ENCODE assay signal across 20 cellular contexts in genomic region chr1:92479587-92479986, GRCh38. TPM values are rescaled to one million over a fixed set of nuclear protein-coding genes. Genes with fewer than 3 reads are reported as not detected.
DNase-seq lines count a peak whose midpoint lies in the region; ATAC-seq and TF ChIP-seq lines count a peak whose summit lies in the region.
"Had no signal": no experiment of that assay in that cellular context is flagged by ENCODE, and none has a peak within 500 bp of the region (broad histone marks: within the 10 kb centered on the region; RNA-seq: fewer than 3 reads in every experiment).

No MANE protein-coding gene starts in this region.

- peak overlapping the region; percentile 94 for H3K27ac Mint-ChIP-seq in T-helper 1 cell treated with Interleukin-12 subunit alpha and Interleukin-12 subunit beta and Interleukin-4 antibody, amounts not matched to agents 30 μg/mL and 1 μg/mL, for 36 hours
- H3K27ac Mint-ChIP-seq in activated naive CD8-positive, alpha-beta T cell treated with anti-CD3 and anti-CD28 coated beads for 36 hours = peak overlapping the region; percentile 73
- H3K27ac Mint-ChIP-seq in nephron = no peak overlapping the region

- peak overlapping the region; percentile 15; the same call in 1 of the 2 replicates for H3K23ac ChIP-seq in IMR-90 (ENCODE audit: low read depth, low read length)

- H3K36me3 ChIP-seq in IMR-90 (ENCODE audit: control insufficient read depth, insufficient read depth, low read length) (no peaks in the 10 kb centered on the region), left ventricle myocardium inferior (no peaks in the 10 kb centered on the region)
- H3K36me3 ChIP-seq: BE2C, MG63, tibial artery had no signal

- H3K9me3 ChIP-seq in IMR-90 (ENCODE audit: control insufficient read depth, insufficient read depth, low read length) = peaks cover 15% of the 10 kb centered on the region; the same call in 1 of the 2 replicates
- no peaks in the 10 kb centered on the region for H3K9me3 ChIP-seq in left ventricle myocardium inferior (replicated peaks)
- H3K9me3 ChIP-seq: BE2C, MG63, tibial artery had no signal

- no peak for TF ChIP-seq RAD21 in IMR-90 (IDR thresholded peaks at IDR 0.05; ENCODE audit: low read length)

- peaks cover 61% of the 10 kb centered on the region for H3K4me1 Mint-ChIP-seq in T-helper 1 cell treated with Interleukin-12 subunit alpha and Interleukin-12 subunit beta and Interleukin-4 antibody, amounts not matched to agents 30 μg/mL and 1 μg/mL, for 36 hours (ENCODE audit: low read depth)
- peaks cover 61% of the 10 kb centered on the region for H3K4me1 Mint-ChIP-seq in activated naive CD8-positive, alpha-beta T cell treated with anti-CD3 and anti-CD28 coated beads for 36 hours
- peaks cover 38% of the 10 kb centered on the region for H3K4me1 Mint-ChIP-seq in nephron

- H4K5ac ChIP-seq in IMR-90 (ENCODE audit: low read depth, low read length) = no peak overlapping the region

- no peak overlapping the region for H2AK9ac ChIP-seq in IMR-90 (replicated peaks; ENCODE audit: low read depth, low read length, poor library complexity)

- no peak overlapping the region for H2BK120ac ChIP-seq in IMR-90 (ENCODE audit: low read depth, low read length)

- no peak overlapping the region for H4K91ac ChIP-seq in IMR-90 (ENCODE audit: insufficient read depth, low read depth, low read length)

- H3K4ac ChIP-seq in IMR-90 (ENCODE audit: low read depth, low read length) = no peak overlapping the region

- H3K9ac ChIP-seq in IMR-90 (ENCODE audit: low read depth, low read length) = no peak overlapping the region

- CTCF ChIA-PET in IMR-90 (lab: Yijun Ruan, JAX) = no interaction called here

- H3K79me1 ChIP-seq in IMR-90 (ENCODE audit: low read depth in 1 of 2, low read length in 2 of 2) = no peaks in the 10 kb centered on the region

- no peak overlapping the region for H2AK5ac ChIP-seq in IMR-90 (ENCODE audit: low read depth, low read length)

- no peak overlapping the region for H2BK20ac ChIP-seq in IMR-90 (ENCODE audit: low read depth, low read length)

- H2BK15ac ChIP-seq in IMR-90 (ENCODE audit: low read depth, low read length) = no peak overlapping the region

- dilution Hi-C loops in IMR-90 (cut with HindIII; ENCODE audit: low sequenced_read_pairs, unreplicated experiment) = no loop called here

- no peak overlapping the region for H4K8ac ChIP-seq in IMR-90 (ENCODE audit: low read depth in 2 of 2, low read length in 2 of 2)

- no peak overlapping the region for H3K27ac ChIP-seq in IMR-90 (ENCODE audit: insufficient read depth, low read length)
- H3K27ac ChIP-seq in left ventricle myocardium inferior (replicated peaks) = no peak overlapping the region
- H3K27ac ChIP-seq: dorsolateral prefrontal cortex, tibial artery had no signal

- H3K9me1 ChIP-seq in IMR-90 (ENCODE audit: insufficient read depth, low read length) = peaks cover 7% of the 10 kb centered on the region; the same call in 1 of the 2 replicates

- in situ Hi-C loops in IMR-90 (cut with MboI; ENCODE audit: low sequenced_read_pairs) = no loop called here

- WGBS in IMR-90 (ENCODE audit: extremely low coverage in 2 of 2, insufficient read length in 1 of 2), 2 experiments = 55% methylated on average over 2 of the region's 9 CpGs; no CpG with 5 or more reads in 1 of the 2 experiments

- no peak for TF ChIP-seq POLR2A in IMR-90 (IDR thresholded peaks at IDR 0.05; ENCODE audit: low read depth, low read length)

- H3K27me3 Mint-ChIP-seq in T-helper 1 cell treated with Interleukin-12 subunit alpha and Interleukin-12 subunit beta and Interleukin-4 antibody, amounts not matched to agents 30 μg/mL and 1 μg/mL, for 36 hours (ENCODE audit: low read depth) = no peaks in the 10 kb centered on the region
- peaks cover 6% of the 10 kb centered on the region for H3K27me3 Mint-ChIP-seq in activated naive CD8-positive, alpha-beta T cell treated with anti-CD3 and anti-CD28 coated beads for 36 hours
- peaks cover 100% of the 10 kb centered on the region for H3K27me3 Mint-ChIP-seq in nephron (ENCODE audit: low read depth)

- H3K27me3 ChIP-seq in IMR-90 (ENCODE audit: control insufficient read depth, insufficient read depth, low read length) (peaks cover 94% of the 10 kb centered on the region), left ventricle myocardium inferior (ENCODE audit: low read depth) (peaks cover 91% of the 10 kb centered on the region)

- no peaks in the 10 kb centered on the region for H3K9me3 Mint-ChIP-seq in T-helper 1 cell treated with Interleukin-12 subunit alpha and Interleukin-12 subunit beta and Interleukin-4 antibody, amounts not matched to agents 30 μg/mL and 1 μg/mL, for 36 hours
- no peaks in the 10 kb centered on the region for H3K9me3 Mint-ChIP-seq in activated naive CD8-positive, alpha-beta T cell treated with anti-CD3 and anti-CD28 coated beads for 36 hours
- no peaks in the 10 kb centered on the region for H3K9me3 Mint-ChIP-seq in nephron
- H3K9me3 Mint-ChIP-seq: naive B cell had no signal

- H2BK5ac ChIP-seq in IMR-90 (ENCODE audit: low read depth, low read length, poor library complexity, severe bottlenecking) = no peak overlapping the region

- H3K4me3 ChIP-seq in IMR-90 (ENCODE audit: insufficient read depth, low read depth, low read length) (no peak overlapping the region), left ventricle myocardium inferior (no peak overlapping the region)
- H3K4me3 ChIP-seq: MG63, tibial artery had no signal

- ATAC-seq in IMR-90 (ENCODE audit: low read depth) (no peak), left cardiac atrium (no peak)
- ATAC-seq: HepG2 had no signal

- H4K20me1 ChIP-seq in IMR-90 (ENCODE audit: insufficient read depth, low read length) = peaks cover 17% of the 10 kb centered on the region

- H3K18ac ChIP-seq in IMR-90 (ENCODE audit: low read depth, low read length) = no peak overlapping the region

- no peak overlapping the region for H3K14ac ChIP-seq in IMR-90 (replicated peaks; ENCODE audit: low read depth, low read length)

- H3K36me3 Mint-ChIP-seq in T-helper 1 cell treated with Interleukin-12 subunit alpha and Interleukin-12 subunit beta and Interleukin-4 antibody, amounts not matched to agents 30 μg/mL and 1 μg/mL, for 36 hours (ENCODE audit: low read depth) = peaks cover 80% of the 10 kb centered on the region
- H3K36me3 Mint-ChIP-seq in activated naive CD8-positive, alpha-beta T cell treated with anti-CD3 and anti-CD28 coated beads for 36 hours = peaks cover 86% of the 10 kb centered on the region
- H3K36me3 Mint-ChIP-seq in nephron (ENCODE audit: low read depth) = no peaks in the 10 kb centered on the region

- no peak overlapping the region for H3K4me2 ChIP-seq in IMR-90 (ENCODE audit: low read depth, low read length)

- POLR2A ChIA-PET in IMR-90 (lab: Charles Lee; ENCODE audit: unreplicated experiment) = no interaction called here

- peaks cover 5% of the 10 kb centered on the region; the same call in 1 of the 2 replicates for H3K4me1 ChIP-seq in IMR-90 (ENCODE audit: control insufficient read depth, insufficient read depth, low read length)
- peaks cover 44% of the 10 kb centered on the region for H3K4me1 ChIP-seq in left ventricle myocardium inferior
- H3K4me1 ChIP-seq: BE2C had no signal

- TF ChIP-seq CTCF in IMR-90 (conservative IDR thresholded peaks at IDR 0.05; ENCODE audit: low read depth, low read length) (no peak), nephron (IDR thresholded peaks at IDR 0.05; ENCODE audit: unreplicated experiment in 3 of 3) (no peak), left ventricle myocardium inferior (IDR thresholded peaks at IDR 0.05; ENCODE audit: borderline replicate concordance) (no peak)

- peak overlapping the region; percentile 81 for H3K4me3 Mint-ChIP-seq in T-helper 1 cell treated with Interleukin-12 subunit alpha and Interleukin-12 subunit beta and Interleukin-4 antibody, amounts not matched to agents 30 μg/mL and 1 μg/mL, for 36 hours
- peak overlapping the region; percentile 55 for H3K4me3 Mint-ChIP-seq in activated naive CD8-positive, alpha-beta T cell treated with anti-CD3 and anti-CD28 coated beads for 36 hours
- peak overlapping the region; percentile 42 to 71 (median 45) for H3K4me3 Mint-ChIP-seq in nephron

- no peak overlapping the region for H3K56ac ChIP-seq in IMR-90 (ENCODE audit: extremely low read depth, insufficient read depth, low read length)

- H2AFZ ChIP-seq in IMR-90 (replicated peaks; ENCODE audit: low read length, poor library complexity) = no peak overlapping the region

- no TSS peak for BruUV-seq in IMR-90 (replicated peaks; lab: Mats Ljungman, UMichigan)

- intact Hi-C loops in IMR-90 (cut with micrococcal nuclease) (no loop called here), left ventricle myocardium inferior (cut with micrococcal nuclease) (no loop called here), left cardiac atrium (cut with DNase I) (no loop called here)

- no peak for DNase-seq in T-helper 1 cell
- no peak for DNase-seq in IMR-90
- no peak for DNase-seq in activated naive CD8-positive, alpha-beta T cell treated with anti-CD3 and anti-CD28 coated beads for 36 hours
- DNase-seq in NCI-H2171 (lab: John Stamatoyannopoulos, UW) = no peak
- DNase-seq in left ventricle myocardium inferior = no peak
- DNase-seq in left cardiac atrium = no peak
- DNase-seq: activated CD4-positive, alpha-beta T cell treated with anti-CD3 and anti-CD28 coated beads, Interleukin-2, amount 50 U/mL, for 1 hour; activated effector memory CD4-positive, alpha-beta T cell treated with anti-CD3 and anti-CD28 coated beads, Interleukin-2, amount 50 U/mL, for 16 hours; BE2C; dorsolateral prefrontal cortex; mammary epithelial cell; MG63; naive B cell; NCI-H187 treated with DMSO at 0.1 percent for 48 hours; NCI-H510A; SHP77 treated with DMSO at 0.1 percent for 48 hours; tibial artery had no signal

TF ChIP-seq in IMR-90, 13 proteins besides CTCF, POLR2A, EP300 and RAD21:
- no peak for TF ChIP-seq SMC3 (IDR thresholded peaks at IDR 0.05; ENCODE audit: low read depth, low read length)
TF ChIP-seq in IMR-90: peak in this region for 0.

RNA-seq across cellular contexts. Expression of gene GFI1, which starts 7.1 kb away (rescaled TPM):
- total RNA-seq in IMR-90 (2012; rRNA removed) (under 0.01 TPM in 2 replicates), left ventricle myocardium inferior (0.25 TPM), left cardiac atrium (under 1 TPM; 0.63 to 0.85 TPM)
- 0.16 and 0.21 TPM in 2 replicates for polyA plus RNA-seq in IMR-90 (2012; rRNA removed)
- polyA plus RNA-seq in IMR-90 (2012; cell fraction: cytosol; rRNA removed) = 0.05 and 0.12 TPM in 2 replicates
- 0.85 and 1.0 TPM in 2 replicates for polyA plus RNA-seq in IMR-90 (2012; cell fraction: nucleus; rRNA removed; ENCODE audit: low replicate concordance)
- total RNA-seq in activated naive CD8-positive, alpha-beta T cell treated with anti-CD3 and anti-CD28 coated beads for 36 hours = 10 to 100 TPM; 79.7 to 85.0 TPM

Comparison
In these comparisons a context has a peak if more than half of its experiments do, and no peak if none do; other contexts are left out.
1. H3K27ac Mint-ChIP-seq: peak in T-helper 1 cell treated with Interleukin-12 subunit alpha and Interleukin-12 subunit beta and Interleukin-4 antibody, amounts not matched to agents 30 μg/mL and 1 μg/mL, for 36 hours (single experiment) and activated naive CD8-positive, alpha-beta T cell treated with anti-CD3 and anti-CD28 coated beads for 36 hours (single experiment); none in nephron (0 of 3).
2. RNA of gene GFI1, which starts 7.1 kb away (total RNA-seq): 79.7 to 85.0 TPM in activated naive CD8-positive, alpha-beta T cell treated with anti-CD3 and anti-CD28 coated beads for 36 hours; 0.63 to 0.85 TPM in left cardiac atrium, 0.25 TPM in left ventricle myocardium inferior (single experiment) and under 0.01 TPM in IMR-90; every median in the first group is over 10 times any median in the second.
3. Peak in every context shown above with its lines, with median percentiles within 50 percentile points of each other: H3K4me3 Mint-ChIP-seq.